Comparison of ENCODE assay signal across 21 cellular contexts in the genomic region with DNA sequence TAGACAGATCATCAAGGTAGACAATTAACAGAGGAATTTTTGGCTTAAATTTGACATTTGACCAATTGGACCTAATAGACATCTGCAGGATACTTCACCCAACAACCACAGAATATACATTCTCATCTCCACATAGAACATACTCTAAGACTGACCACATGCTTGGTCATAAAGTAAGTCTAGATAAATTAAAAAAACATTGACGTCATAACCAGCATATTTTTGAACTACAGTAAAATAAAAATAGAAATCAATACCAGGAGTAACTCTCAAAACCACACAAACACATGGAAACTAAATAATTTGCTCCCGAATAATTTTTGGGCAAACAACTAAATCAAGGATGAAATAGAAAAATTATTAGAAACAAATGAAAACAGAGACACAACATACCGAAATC.
A peak's percentile ranks its signal among the peaks of the same experiment; 100 is the strongest.
DNase-seq lines count a peak whose midpoint lies in the region; ATAC-seq, FAIRE-seq and TF ChIP-seq lines count a peak whose summit lies in the region.
"Had no signal": no experiment of that assay in that cellular context is flagged by ENCODE, and none has a peak within 500 bp of the region (broad histone marks: within the 10 kb centered on the region; RNA-seq: fewer than 3 reads in every experiment).

No MANE protein-coding gene starts in this region.

- no peak for TF ChIP-seq POLR2A in HepG2 (IDR thresholded peaks at IDR 0.05; ENCODE audit: insufficient read depth in 1 of 2, low read depth in 2 of 2, low read length in 2 of 2)
- no peak for TF ChIP-seq POLR2A in right lobe of liver (IDR thresholded peaks at IDR 0.05)
- TF ChIP-seq POLR2A in gastroesophageal sphincter (IDR thresholded peaks at IDR 0.05): no peak

- H3K4me1 Mint-ChIP-seq in astrocyte (ENCODE audit: low read depth, unreplicated experiment): peaks cover 4% of the 10 kb centered on the region
- H3K4me1 Mint-ChIP-seq: B cell had no signal

- BruUV-seq in HepG2 (replicated peaks; lab: Mats Ljungman, UMichigan): no TSS peak

- no peak for TF ChIP-seq EP300 in HepG2 (IDR thresholded peaks at IDR 0.05; ENCODE audit: low read depth in 2 of 2, low read length in 2 of 2)
- TF ChIP-seq EP300 in HepG2 (CRISPR knock-in tag; IDR thresholded peaks at IDR 0.05; ENCODE audit: borderline replicate concordance): no peak
- no peak for TF ChIP-seq EP300 in gastroesophageal sphincter (IDR thresholded peaks at IDR 0.05)

- in situ Hi-C loops in HepG2 (cut with HindIII; ENCODE audit: extremely low pct_ligation_motif_present, low pct_unique_long_range_greater_than_20kb): no loop called here

- no peak overlapping the region for H3K27ac Mint-ChIP-seq in astrocyte (ENCODE audit: unreplicated experiment)
- H3K27ac Mint-ChIP-seq: B cell; CD4-positive, alpha-beta T cell; CD8-positive, alpha-beta T cell had no signal

- H3K4me3 ChIP-seq in HepG2 (replicated peaks in 1 of 3; ENCODE audit: insufficient read depth in 1 of 3, low read depth in 2 of 3, low read length in 3 of 3): no peak overlapping the region
- H3K4me3 ChIP-seq in right lobe of liver: no peak overlapping the region
- H3K4me3 ChIP-seq in astrocyte (ENCODE audit: insufficient read depth, low read depth, low read length): no peak overlapping the region
- no peak overlapping the region for H3K4me3 ChIP-seq in gastroesophageal sphincter
- H3K4me3 ChIP-seq: A549; BLaER1 treated with 17β-estradiol and CSF1 and Interleukin-3, amounts not matched to agents 10 nM and 100 nM had no signal

- FAIRE-seq in HepG2 (lab: Jason Lieb, UNC) (no peak), astrocyte (lab: Jason Lieb, UNC) (peak; percentile 20)
- FAIRE-seq: A549, D721Med, G401.6, GM12891, GM19239 had no signal

- CTCF ChIA-PET in HepG2 (lab: Yijun Ruan, JAX; ENCODE audit: low intra/inter-chr PET ratio, low total read pairs): no interaction called here

- H3K27ac ChIP-seq in HepG2 (ENCODE audit: extremely low read length, insufficient read depth, low read length) (no peak overlapping the region), right lobe of liver (no peak overlapping the region), astrocyte (ENCODE audit: low read depth, low read length) (no peak overlapping the region), gastroesophageal sphincter (no peak overlapping the region)
- H3K27ac ChIP-seq: 22Rv1; A549; BLaER1 treated with 17β-estradiol and CSF1 and Interleukin-3, amounts not matched to agents 10 nM and 100 nM; C4-2B had no signal

- H3K9me3 ChIP-seq in HepG2 (ENCODE audit: low read length) (no peaks in the 10 kb centered on the region), right lobe of liver (no peaks in the 10 kb centered on the region), astrocyte (ENCODE audit: insufficient read depth, low read depth, low read length) (no peaks in the 10 kb centered on the region), gastroesophageal sphincter (no peaks in the 10 kb centered on the region)
- H3K9me3 ChIP-seq: A549, Caco-2 had no signal

- TF ChIP-seq CTCF in HepG2 (CRISPR knock-in tag; IDR thresholded peaks at IDR 0.05): no peak
- TF ChIP-seq CTCF in right lobe of liver (IDR thresholded peaks at IDR 0.05): no peak
- TF ChIP-seq CTCF in astrocyte (IDR thresholded peaks at IDR 0.05; ENCODE audit: insufficient read depth, low read depth, low read length): no peak
- TF ChIP-seq CTCF in gastroesophageal sphincter (IDR thresholded peaks at IDR 0.05): no peak

- H3K36me3 ChIP-seq in HepG2 (replicated peaks in 1 of 2; ENCODE audit: control insufficient read depth in 1 of 2, insufficient read depth in 2 of 2, low read length in 2 of 2) (no peaks in the 10 kb centered on the region), right lobe of liver (no peaks in the 10 kb centered on the region), astrocyte (ENCODE audit: insufficient read depth, low read length) (no peaks in the 10 kb centered on the region), gastroesophageal sphincter (no peaks in the 10 kb centered on the region)
- H3K36me3 ChIP-seq: BLaER1 treated with 17β-estradiol and CSF1 and Interleukin-3, amounts not matched to agents 10 nM and 100 nM had no signal

- DNase-seq in HepG2 (ENCODE audit: low spot score) (no peak), right lobe of liver (no peak), astrocyte (ENCODE audit: low read depth) (no peak), NCI-H524 (lab: John Stamatoyannopoulos, UW) (no peak)
- DNase-seq: AML-193; Caco-2; Calu3; CD4-positive, alpha-beta T cell; CD8-positive, alpha-beta T cell; DMS79 treated with DMSO at 0.1 percent for 48 hours; GF-D8 had no signal

- H3K9ac ChIP-seq in HepG2 (ENCODE audit: insufficient read depth, low read depth, low read length) (no peak overlapping the region), astrocyte (ENCODE audit: low read length) (no peak overlapping the region)
- H3K9ac ChIP-seq: BLaER1 treated with 17β-estradiol and CSF1 and Interleukin-3, amounts not matched to agents 10 nM and 100 nM had no signal

- H3K9me3 Mint-ChIP-seq in astrocyte (ENCODE audit: unreplicated experiment): no peaks in the 10 kb centered on the region
- H3K9me3 Mint-ChIP-seq: CD4-positive, alpha-beta T cell; CD8-positive, alpha-beta T cell had no signal

- H2AFZ ChIP-seq in HepG2 (ENCODE audit: low read length) (no peak overlapping the region), astrocyte (ENCODE audit: low read depth, low read length) (no peak overlapping the region)

- H3K4me1 ChIP-seq in HepG2 (ENCODE audit: insufficient read depth, low read length) (no peaks in the 10 kb centered on the region; the same call in 1 of the 2 replicates), right lobe of liver (no peaks in the 10 kb centered on the region), astrocyte (ENCODE audit: insufficient read depth, low read length) (no peaks in the 10 kb centered on the region), gastroesophageal sphincter (peaks cover 0 to 16% (median 4%) of the 10 kb centered on the region in 3 donors)
- H3K4me1 ChIP-seq: A549; BLaER1 treated with 17β-estradiol and CSF1 and Interleukin-3, amounts not matched to agents 10 nM and 100 nM had no signal

- ATAC-seq in HepG2: no peak
- ATAC-seq in right lobe of liver: no peak
- ATAC-seq in gastroesophageal sphincter: no peak
- ATAC-seq: A549; CD8-positive, alpha-beta T cell had no signal

- POLR2A ChIA-PET in HepG2 (lab: Yijun Ruan, JAX): no interaction called here

- H3K79me2 ChIP-seq in HepG2 (ENCODE audit: insufficient read depth, low read length) (no peaks in the 10 kb centered on the region), astrocyte (ENCODE audit: insufficient read depth, low read length) (no peaks in the 10 kb centered on the region)

- intact Hi-C loops in HepG2 (cut with micrococcal nuclease; ENCODE audit: unreplicated experiment) (no loop called here), right lobe of liver (cut with DNase I) (no loop called here)

- H3K4me3 Mint-ChIP-seq in astrocyte (ENCODE audit: unreplicated experiment): no peak overlapping the region
- H3K4me3 Mint-ChIP-seq: B cell; CD4-positive, alpha-beta T cell; CD8-positive, alpha-beta T cell had no signal

- TF ChIP-seq RAD21 in HepG2 (CRISPR knock-in tag; IDR thresholded peaks at IDR 0.05): no peak

- peaks cover 1% of the 10 kb centered on the region for H3K27me3 Mint-ChIP-seq in astrocyte (ENCODE audit: low read depth, unreplicated experiment)

- H4K20me1 ChIP-seq in HepG2 (ENCODE audit: insufficient read depth, low read length) (no peaks in the 10 kb centered on the region), astrocyte (ENCODE audit: insufficient read depth, low read length) (no peaks in the 10 kb centered on the region)
- H4K20me1 ChIP-seq: BLaER1 treated with 17β-estradiol and CSF1 and Interleukin-3, amounts not matched to agents 10 nM and 100 nM had no signal

- no peak overlapping the region for H3K4me2 ChIP-seq in HepG2 (ENCODE audit: low read depth, low read length)
- no peak overlapping the region for H3K4me2 ChIP-seq in astrocyte (ENCODE audit: low read length)
- H3K4me2 ChIP-seq: A549; BLaER1 treated with 17β-estradiol and CSF1 and Interleukin-3, amounts not matched to agents 10 nM and 100 nM had no signal

- H3K36me3 Mint-ChIP-seq in astrocyte (ENCODE audit: low read depth, unreplicated experiment): no peaks in the 10 kb centered on the region
- H3K36me3 Mint-ChIP-seq: CD8-positive, alpha-beta T cell had no signal

- H3K27me3 ChIP-seq in HepG2 (ENCODE audit: control insufficient read depth in 1 of 2, insufficient read depth in 2 of 2, low read length in 2 of 2) (no peaks in the 10 kb centered on the region), right lobe of liver (no peaks in the 10 kb centered on the region), astrocyte (ENCODE audit: insufficient read depth, low read length) (no peaks in the 10 kb centered on the region), gastroesophageal sphincter (no peaks in the 10 kb centered on the region)
- H3K27me3 ChIP-seq: BLaER1 treated with 17β-estradiol and CSF1 and Interleukin-3, amounts not matched to agents 10 nM and 100 nM had no signal

- WGBS in HepG2 (ENCODE audit: low lambda C conversion rate): 3% methylated on average over 3 of the region's 3 CpGs
- WGBS in right lobe of liver (ENCODE audit: insufficient coverage, low coverage, low lambda C conversion rate, missing lambda C conversion rate): 76% methylated on average over 3 of the region's 3 CpGs
- 78 to 87% methylated on average over 3 of the region's 3 CpGs for WGBS in gastroesophageal sphincter (ENCODE audit: low coverage in 1 of 2), 2 donors

TF ChIP-seq in HepG2, 621 proteins besides CTCF, POLR2A, EP300 and RAD21:
- TF ChIP-seq ATF7 (IDR thresholded peaks at IDR 0.05) (peak; percentile 87), ATF7 (CRISPR knock-in tag; IDR thresholded peaks at IDR 0.05) (no peak), CREB1 (IDR thresholded peaks at IDR 0.05) (peak; percentile 85), CREB1 (CRISPR knock-in tag; IDR thresholded peaks at IDR 0.05) (no peak)
- TF ChIP-seq, protein P1, sequence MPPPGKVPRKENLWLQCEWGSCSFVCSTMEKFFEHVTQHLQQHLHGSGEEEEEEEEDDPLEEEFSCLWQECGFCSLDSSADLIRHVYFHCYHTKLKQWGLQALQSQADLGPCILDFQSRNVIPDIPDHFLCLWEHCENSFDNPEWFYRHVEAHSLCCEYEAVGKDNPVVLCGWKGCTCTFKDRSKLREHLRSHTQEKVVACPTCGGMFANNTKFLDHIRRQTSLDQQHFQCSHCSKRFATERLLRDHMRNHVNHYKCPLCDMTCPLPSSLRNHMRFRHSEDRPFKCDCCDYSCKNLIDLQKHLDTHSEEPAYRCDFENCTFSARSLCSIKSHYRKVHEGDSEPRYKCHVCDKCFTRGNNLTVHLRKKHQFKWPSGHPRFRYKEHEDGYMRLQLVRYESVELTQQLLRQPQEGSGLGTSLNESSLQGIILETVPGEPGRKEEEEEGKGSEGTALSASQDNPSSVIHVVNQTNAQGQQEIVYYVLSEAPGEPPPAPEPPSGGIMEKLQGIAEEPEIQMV (CRISPR knock-in tag; IDR thresholded peaks at IDR 0.05; ENCODE audit: low read depth): no peak
